1 cellular context compared by ENCODE assay signal in genomic region chr3:24495334-24495994, GRCh38.
TF ChIP-seq lines count a peak whose summit lies in the region.

No MANE protein-coding gene starts in this region.

TF ChIP-seq in HepG2, 621 proteins besides CTCF, POLR2A, EP300 and RAD21 (continued from another document and continues in another):
- TF ChIP-seq CSRNP2 (CRISPR knock-in tag; conservative IDR thresholded peaks at IDR 0.05; ENCODE audit: low read depth) (no peak), ZNF234 (CRISPR knock-in tag; conservative IDR thresholded peaks at IDR 0.05) (0 out of 2 replicates have a peak, but pooled peaks have one; percentile 47), ATM (IDR thresholded peaks at IDR 0.05; ENCODE audit: borderline replicate concordance) (no peak), SMYD3 (CRISPR knock-in tag; IDR thresholded peaks at IDR 0.05) (no peak), ZNF362 (CRISPR knock-in tag; IDR thresholded peaks at IDR 0.05; ENCODE audit: borderline replicate concordance) (no peak), ZNF768 (CRISPR knock-in tag; IDR thresholded peaks at IDR 0.05) (peak; percentile 53), ZFP1 (CRISPR knock-in tag; IDR thresholded peaks at IDR 0.05) (no peak), ZNF607 (CRISPR knock-in tag; IDR thresholded peaks at IDR 0.05; ENCODE audit: borderline replicate concordance) (peak; percentile 23; the same call in 1 of the 2 replicates), BRF2 (CRISPR knock-in tag; IDR thresholded peaks at IDR 0.05) (no peak), FOXA1 (IDR thresholded peaks at IDR 0.05) (no peak), FOXA1 (CRISPR knock-in tag; IDR thresholded peaks at IDR 0.05) (no peak), TBX3 (IDR thresholded peaks at IDR 0.05; ENCODE audit: borderline replicate concordance) (no peak), SP4 (CRISPR knock-in tag; IDR thresholded peaks at IDR 0.05) (no peak), KAT2B (IDR thresholded peaks at IDR 0.05; ENCODE audit: borderline replicate concordance, low read depth, low read length) (no peak), IRF9 (CRISPR knock-in tag; IDR thresholded peaks at IDR 0.05; ENCODE audit: borderline replicate concordance) (peak; percentile 61; the same call in 1 of the 2 replicates), ZNF24 (IDR thresholded peaks at IDR 0.05) (no peak), CHD2 (IDR thresholded peaks at IDR 0.05; ENCODE audit: low read depth, low read length) (no peak), NR2C2 (CRISPR knock-in tag; IDR thresholded peaks at IDR 0.05; ENCODE audit: borderline replicate concordance) (0 out of 2 replicates have a peak, but pooled peaks have one; percentile 6), U2AF1 (optimal IDR thresholded peaks at IDR 0.05; ENCODE audit: low read depth, low read length) (no peak), MLLT10 (CRISPR knock-in tag; IDR thresholded peaks at IDR 0.05) (no peak), HOXA9 (CRISPR knock-in tag; IDR thresholded peaks at IDR 0.05; ENCODE audit: borderline replicate concordance) (0 out of 2 replicates have a peak, but pooled peaks have one; percentile 47), ZC3H13 (CRISPR knock-in tag; IDR thresholded peaks at IDR 0.05) (0 out of 2 replicates have a peak, but pooled peaks have one; percentile 39), ASH2L (IDR thresholded peaks at IDR 0.05; ENCODE audit: insufficient read length, low read depth, low read length) (peak; percentile 65), ATF5 (CRISPR knock-in tag; IDR thresholded peaks at IDR 0.05; ENCODE audit: low read depth) (no peak; the same call in 1 of the 2 replicates), GATAD2A (CRISPR knock-in tag; IDR thresholded peaks at IDR 0.05) (no peak; the same call in none of the 2 replicates), ZNF639 (CRISPR knock-in tag; conservative IDR thresholded peaks at IDR 0.05) (no peak), SUZ12 (IDR thresholded peaks at IDR 0.05; ENCODE audit: low read depth, low read length) (no peak), GATA4 (IDR thresholded peaks at IDR 0.05; ENCODE audit: borderline replicate concordance, low read depth) (0 out of 2 replicates have a peak, but pooled peaks have one; percentile 26), RARG (CRISPR knock-in tag; IDR thresholded peaks at IDR 0.05; ENCODE audit: low read depth) (no peak), ZNF343 (CRISPR knock-in tag; IDR thresholded peaks at IDR 0.05) (no peak), SKIL (CRISPR knock-in tag; IDR thresholded peaks at IDR 0.05; ENCODE audit: borderline replicate concordance) (no peak), ZBTB4 (CRISPR knock-in tag; IDR thresholded peaks at IDR 0.05; ENCODE audit: borderline replicate concordance) (peak; percentile 82; the same call in 1 of the 2 replicates), ZFP36L1 (CRISPR knock-in tag; IDR thresholded peaks at IDR 0.05) (no peak), NKX3-1 (CRISPR knock-in tag; IDR thresholded peaks at IDR 0.05) (0 out of 2 replicates have a peak, but pooled peaks have one; percentile 27), KMT2A (CRISPR knock-in tag; IDR thresholded peaks at IDR 0.05) (peak; percentile 72; the same call in 1 of the 2 replicates), HNF4G (IDR thresholded peaks at IDR 0.05; ENCODE audit: borderline replicate concordance, low read depth, low read length) (no peak), HNF4G (CRISPR knock-in tag; IDR thresholded peaks at IDR 0.05; ENCODE audit: borderline replicate concordance, low read depth) (0 out of 2 replicates have a peak, but pooled peaks have one; percentile 17), ZNF44 (CRISPR knock-in tag; IDR thresholded peaks at IDR 0.05) (no peak), CERS6 (CRISPR knock-in tag; IDR thresholded peaks at IDR 0.05) (no peak), ZNF292 (CRISPR knock-in tag; IDR thresholded peaks at IDR 0.05; ENCODE audit: borderline replicate concordance, low read depth) (peak; percentile 40; the same call in 1 of the 2 replicates), XBP1 (CRISPR knock-in tag; IDR thresholded peaks at IDR 0.05) (no peak)
